In the genomic region with DNA sequence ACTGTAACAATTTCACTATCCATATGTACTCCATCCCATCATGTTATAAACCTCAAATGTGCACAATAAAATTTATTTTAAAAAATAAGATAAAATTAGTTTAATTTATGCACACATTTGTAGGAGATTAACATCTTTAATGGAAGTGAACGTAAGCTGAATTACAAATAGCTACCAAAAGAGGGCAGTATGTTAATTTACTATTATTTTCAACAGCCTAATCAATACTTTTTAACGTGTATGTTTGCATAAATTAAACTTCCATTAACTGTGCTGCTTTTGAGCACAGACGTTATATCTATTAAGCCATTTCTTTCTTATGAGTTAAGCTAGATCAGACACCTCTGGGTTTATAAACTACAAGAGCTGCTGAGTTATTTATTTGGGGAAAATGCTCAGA, we compare ENCODE assay signal across 11 cellular contexts. TPM values are rescaled to one million over a fixed set of nuclear protein-coding genes. Genes with fewer than 3 reads are reported as not detected.
A peak's percentile ranks its signal among the peaks of the same experiment; 100 is the strongest.
DNase-seq lines count a peak whose midpoint lies in the region; ATAC-seq, FAIRE-seq and TF ChIP-seq lines count a peak whose summit lies in the region.
"Had no signal": no experiment of that assay in that cellular context is flagged by ENCODE, and none has a peak within 500 bp of the region (broad histone marks: within the 10 kb centered on the region; RNA-seq: fewer than 3 reads in every experiment).

No MANE protein-coding gene starts in this region.

- intact Hi-C loops in aorta (cut with DNase I), result no loop called here

- in situ Hi-C loops in SK-MEL-5 (cut with HindIII; ENCODE audit: low pct_unique_long_range_greater_than_20kb, low sequenced_read_pairs), result no loop called here

- TF ChIP-seq POLR2A in A549 (IDR thresholded peaks at IDR 0.05; ENCODE audit: low read length), result no peak
- TF ChIP-seq POLR2A in GM12892 (IDR thresholded peaks at IDR 0.05; ENCODE audit: low read depth, low read length), result no peak

- H3K27ac Mint-ChIP-seq in glutamatergic neuron (ENCODE audit: unreplicated experiment), result no peak overlapping the region
- no peak overlapping the region for H3K27ac Mint-ChIP-seq in stimulated activated memory B cell treated with anti-CD40 and anti-IgM and Interleukin-4, amounts not matched to agents 10 μg/mL and 1 μg/mL and 100 μg/mL, for 72 hours
- H3K27ac Mint-ChIP-seq: IgD-negative memory B cell had no signal

- no peak for TF ChIP-seq EP300 in A549 (IDR thresholded peaks at IDR 0.05)

- ATAC-seq in A549, result no peak
- no peak for ATAC-seq in stimulated activated memory B cell treated with anti-CD40 and anti-IgM and Interleukin-4, amounts not matched to agents 10 μg/mL and 1 μg/mL and 100 μg/mL, for 72 hours
- no peak for ATAC-seq in aorta (ENCODE audit: low FRiP score)
- ATAC-seq in HG02852 (IDR thresholded peaks at IDR 0.05; ENCODE audit: unreplicated experiment), result no peak

- H3K4me1 ChIP-seq in A549 (peaks cover 2% of the 10 kb centered on the region), aorta (ENCODE audit: control insufficient read depth in 1 of 2, insufficient read depth in 2 of 2, low read length in 2 of 2) (no peaks in the 10 kb centered on the region)

- POLR2A ChIA-PET in A549 (lab: Yijun Ruan, JAX), result no interaction called here

- TF ChIP-seq CTCF in A549 (IDR thresholded peaks at IDR 0.05) (peak; percentile 63), glutamatergic neuron (IDR thresholded peaks at IDR 0.05; ENCODE audit: partially characterized antibody, unreplicated experiment) (peak; percentile 70)

- CTCF ChIA-PET in A549 (lab: Yijun Ruan, JAX), result interaction anchor here (0.6 to 4.1 kb wide), 24 partner anchors 8 to 639 kb away, joined by 3 to 28 read pairs (median 4); a partner anchor contains a TSS

- peak; percentile 89 for FAIRE-seq in A549 (lab: Jason Lieb, UNC)
- peak; percentile 38 for FAIRE-seq in GM12892 (lab: Jason Lieb, UNC)

- H3K27ac ChIP-seq in A549 (no peak overlapping the region), aorta (ENCODE audit: low read depth in 1 of 2, low read length in 2 of 2) (no peak overlapping the region)

- DNase-seq in A549 (ENCODE audit: low read depth in 1 of 2, low spot score in 1 of 2) (no peak), GM12892 (ENCODE audit: insufficient read length) (no peak), SK-MEL-5 (ENCODE audit: low read depth, low spot score) (peak; percentile 9), glutamatergic neuron (no peak), aorta (no peak)
- DNase-seq in central memory CD4-positive, alpha-beta T cell, result no peak
- DNase-seq: hippocampal formation, T-helper 9 cell had no signal

- H3K27me3 Mint-ChIP-seq in glutamatergic neuron (ENCODE audit: unreplicated experiment), result no peaks in the 10 kb centered on the region
- no peaks in the 10 kb centered on the region for H3K27me3 Mint-ChIP-seq in stimulated activated memory B cell treated with anti-CD40 and anti-IgM and Interleukin-4, amounts not matched to agents 10 μg/mL and 1 μg/mL and 100 μg/mL, for 72 hours
- H3K27me3 Mint-ChIP-seq: IgD-negative memory B cell had no signal

- peak; percentile 62 to 73 for TF ChIP-seq RAD21 in A549 (conservative IDR thresholded peaks at IDR 0.05 in 1 of 2, IDR thresholded peaks at IDR 0.05 in 1 of 2)

- 6% methylated on average over 3 of the region's 3 CpGs for WGBS in A549 (ENCODE audit: missing lambda C conversion rate)
- WGBS in aorta, 2 donors, result 24 to 35% methylated on average over 3 of the region's 3 CpGs

- no peaks in the 10 kb centered on the region for H3K27me3 ChIP-seq in aorta (ENCODE audit: control insufficient read depth in 1 of 2, insufficient read depth in 2 of 2, low read length in 1 of 2)

- H3K9me3 ChIP-seq in A549 (no peaks in the 10 kb centered on the region), aorta (ENCODE audit: control insufficient read depth, low read length) (no peaks in the 10 kb centered on the region)

- no peak overlapping the region for H3K4me3 Mint-ChIP-seq in glutamatergic neuron (ENCODE audit: unreplicated experiment)
- H3K4me3 Mint-ChIP-seq in stimulated activated memory B cell treated with anti-CD40 and anti-IgM and Interleukin-4, amounts not matched to agents 10 μg/mL and 1 μg/mL and 100 μg/mL, for 72 hours, result no peak overlapping the region
- H3K4me3 Mint-ChIP-seq: IgD-negative memory B cell had no signal

- no peak overlapping the region for H3K4me2 ChIP-seq in A549

- H3K9me3 Mint-ChIP-seq in glutamatergic neuron (ENCODE audit: unreplicated experiment), result no peaks in the 10 kb centered on the region
- H3K9me3 Mint-ChIP-seq in stimulated activated memory B cell treated with anti-CD40 and anti-IgM and Interleukin-4, amounts not matched to agents 10 μg/mL and 1 μg/mL and 100 μg/mL, for 72 hours, result no peaks in the 10 kb centered on the region
- H3K9me3 Mint-ChIP-seq: IgD-negative memory B cell had no signal

- H3K4me3 ChIP-seq in A549 (no peak overlapping the region), aorta (ENCODE audit: low read length in 2 of 2) (no peak overlapping the region)

- H3K36me3 ChIP-seq in aorta (ENCODE audit: control insufficient read depth in 1 of 2, insufficient read depth in 2 of 2, low read length in 1 of 2), result no peaks in the 10 kb centered on the region

- H3K36me3 Mint-ChIP-seq in glutamatergic neuron (ENCODE audit: unreplicated experiment), result no peaks in the 10 kb centered on the region
- peaks cover under 1% of the 10 kb centered on the region for H3K36me3 Mint-ChIP-seq in stimulated activated memory B cell treated with anti-CD40 and anti-IgM and Interleukin-4, amounts not matched to agents 10 μg/mL and 1 μg/mL and 100 μg/mL, for 72 hours
- H3K36me3 Mint-ChIP-seq: IgD-negative memory B cell had no signal

- H3K4me1 Mint-ChIP-seq in glutamatergic neuron (ENCODE audit: low read depth, unreplicated experiment), result peaks cover 7% of the 10 kb centered on the region
- no peaks in the 10 kb centered on the region for H3K4me1 Mint-ChIP-seq in stimulated activated memory B cell treated with anti-CD40 and anti-IgM and Interleukin-4, amounts not matched to agents 10 μg/mL and 1 μg/mL and 100 μg/mL, for 72 hours
- H3K4me1 Mint-ChIP-seq: IgD-negative memory B cell had no signal

TF ChIP-seq in A549, 52 proteins besides CTCF, POLR2A, EP300 and RAD21:
- peak; percentile 64 for TF ChIP-seq SMC3 (IDR thresholded peaks at IDR 0.05)
- TF ChIP-seq, protein P1, sequence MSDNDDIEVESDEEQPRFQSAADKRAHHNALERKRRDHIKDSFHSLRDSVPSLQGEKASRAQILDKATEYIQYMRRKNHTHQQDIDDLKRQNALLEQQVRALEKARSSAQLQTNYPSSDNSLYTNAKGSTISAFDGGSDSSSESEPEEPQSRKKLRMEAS (IDR thresholded peaks at IDR 0.05), result no peak
- TF ChIP-seq, protein P2, sequence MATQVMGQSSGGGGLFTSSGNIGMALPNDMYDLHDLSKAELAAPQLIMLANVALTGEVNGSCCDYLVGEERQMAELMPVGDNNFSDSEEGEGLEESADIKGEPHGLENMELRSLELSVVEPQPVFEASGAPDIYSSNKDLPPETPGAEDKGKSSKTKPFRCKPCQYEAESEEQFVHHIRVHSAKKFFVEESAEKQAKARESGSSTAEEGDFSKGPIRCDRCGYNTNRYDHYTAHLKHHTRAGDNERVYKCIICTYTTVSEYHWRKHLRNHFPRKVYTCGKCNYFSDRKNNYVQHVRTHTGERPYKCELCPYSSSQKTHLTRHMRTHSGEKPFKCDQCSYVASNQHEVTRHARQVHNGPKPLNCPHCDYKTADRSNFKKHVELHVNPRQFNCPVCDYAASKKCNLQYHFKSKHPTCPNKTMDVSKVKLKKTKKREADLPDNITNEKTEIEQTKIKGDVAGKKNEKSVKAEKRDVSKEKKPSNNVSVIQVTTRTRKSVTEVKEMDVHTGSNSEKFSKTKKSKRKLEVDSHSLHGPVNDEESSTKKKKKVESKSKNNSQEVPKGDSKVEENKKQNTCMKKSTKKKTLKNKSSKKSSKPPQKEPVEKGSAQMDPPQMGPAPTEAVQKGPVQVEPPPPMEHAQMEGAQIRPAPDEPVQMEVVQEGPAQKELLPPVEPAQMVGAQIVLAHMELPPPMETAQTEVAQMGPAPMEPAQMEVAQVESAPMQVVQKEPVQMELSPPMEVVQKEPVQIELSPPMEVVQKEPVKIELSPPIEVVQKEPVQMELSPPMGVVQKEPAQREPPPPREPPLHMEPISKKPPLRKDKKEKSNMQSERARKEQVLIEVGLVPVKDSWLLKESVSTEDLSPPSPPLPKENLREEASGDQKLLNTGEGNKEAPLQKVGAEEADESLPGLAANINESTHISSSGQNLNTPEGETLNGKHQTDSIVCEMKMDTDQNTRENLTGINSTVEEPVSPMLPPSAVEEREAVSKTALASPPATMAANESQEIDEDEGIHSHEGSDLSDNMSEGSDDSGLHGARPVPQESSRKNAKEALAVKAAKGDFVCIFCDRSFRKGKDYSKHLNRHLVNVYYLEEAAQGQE (IDR thresholded peaks at IDR 0.05), result no peak

RNA-seq across cellular contexts. Expression of a gene that starts 56.5 kb away (rescaled TPM):
- 21.2 and 27.9 TPM in 2 replicates for polyA plus RNA-seq in A549 (2011; rRNA removed)
- polyA plus RNA-seq in A549 (2012; cell fraction: cytosol; rRNA removed), result 22.0 and 22.4 TPM in 2 replicates
- 99.3 and 118 TPM in 2 replicates for polyA plus RNA-seq in A549 (2012; cell fraction: nucleus; rRNA removed)
- polyA plus RNA-seq in A549 (2017; fragmentation: RNase III; extraction: RNeasy Plus Mini Kit Qiagen cat#74134 plus additional on column Dnase treatment), result 14.0 to 16.3 TPM (median 16.1 TPM) in 3 replicates
- polyA minus RNA-seq in A549 (2011; rRNA and poly(A)+ RNA removed), result 37.0 and 45.6 TPM in 2 replicates
- polyA plus RNA-seq in GM12892 (2012; ENCODE audit: missing spikeins), result 12.3 TPM
- 4.3 and 4.5 TPM in 2 replicates for total RNA-seq in SK-MEL-5 (2014; rRNA removed; shearing (Covaris generic))
- 6.6 and 9.4 TPM in 2 replicates for polyA plus RNA-seq in SK-MEL-5 (2015; cell fraction: cytosol; rRNA removed)
- 178 and 246 TPM in 2 replicates for polyA plus RNA-seq in SK-MEL-5 (2015; cell fraction: nucleus; rRNA removed)
- 13.2 TPM for total RNA-seq in glutamatergic neuron (ENCODE audit: unreplicated experiment)
- total RNA-seq in aorta, result 10 to 100 TPM; 25.5 to 30.2 TPM
- polyA plus RNA-seq in aorta, result 10 to 100 TPM in 1 of 2 donors, 1 to 10 TPM in 1; 1.5 to 45.6 TPM
